ENCODE assay signal across 9 cellular contexts in the genomic region with DNA sequence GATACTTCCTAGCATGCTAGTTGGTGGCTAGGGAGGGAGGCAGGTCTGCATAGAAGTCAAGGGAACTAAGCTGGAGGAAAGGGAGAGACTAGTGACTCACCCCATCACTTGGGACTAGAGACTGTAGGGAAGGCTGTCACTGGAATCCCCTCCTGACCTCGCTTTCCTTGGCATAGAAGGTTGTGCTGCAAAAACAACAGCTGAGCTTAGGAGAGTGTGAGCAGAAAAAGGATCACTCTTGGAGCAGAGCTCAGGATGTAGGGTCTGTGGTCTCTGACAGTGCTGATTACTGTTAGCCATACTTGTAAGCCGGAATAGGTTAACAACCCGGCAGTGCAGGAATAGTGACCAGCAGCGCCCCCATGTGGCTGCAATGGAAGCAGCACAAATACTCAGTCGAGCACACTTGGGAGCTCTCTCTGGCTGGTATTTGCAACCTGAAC.
DNase-seq lines count a peak whose midpoint lies in the region; ATAC-seq and TF ChIP-seq lines count a peak whose summit lies in the region.
"Had no signal": no experiment of that assay in that cellular context is flagged by ENCODE, and none has a peak within 500 bp of the region (broad histone marks: within the 10 kb centered on the region; RNA-seq: fewer than 3 reads in every experiment).

No MANE protein-coding gene starts in this region.

- ATAC-seq in natural killer cell, result peak in 1 of 3 donors; percentile 32
- ATAC-seq in natural killer cell treated with Interleukin-12 subunit alpha and Interleukin-12 subunit beta and Interleukin-15 and Interleukin-18, amount 100 ng/mL, for 72 hours, result no peak
- ATAC-seq in GM21447 (IDR thresholded peaks at IDR 0.05; ENCODE audit: unreplicated experiment), result no peak
- ATAC-seq in HG03175 (IDR thresholded peaks at IDR 0.05; ENCODE audit: unreplicated experiment), result no peak

- peaks cover 14% of the 10 kb centered on the region for H3K36me3 Mint-ChIP-seq in natural killer cell
- H3K36me3 Mint-ChIP-seq in natural killer cell treated with Interleukin-12 subunit alpha and Interleukin-12 subunit beta and Interleukin-15 and Interleukin-18, amount 100 ng/mL, for 72 hours, result no peaks in the 10 kb centered on the region
- no peaks in the 10 kb centered on the region for H3K36me3 Mint-ChIP-seq in activated CD4-positive, alpha-beta T cell treated with anti-CD3 and anti-CD28 coated beads, Interleukin-2, amount 10 ng/mL, durations not matched to agents 24 days and 14 days (ENCODE audit: low read depth)

- TF ChIP-seq CTCF in natural killer cell (IDR thresholded peaks at IDR 0.05), result peak; percentile 41

- intact Hi-C loops in natural killer cell (cut with micrococcal nuclease), result no loop called here
- intact Hi-C loops in activated CD4-positive, alpha-beta T cell treated with anti-CD3 and anti-CD28 coated beads, Interleukin-2, amount 10 ng/mL, durations not matched to agents 24 days and 14 days (cut with micrococcal nuclease), result no loop called here

- no peak overlapping the region for H3K4me3 Mint-ChIP-seq in natural killer cell
- H3K4me3 Mint-ChIP-seq in natural killer cell treated with Interleukin-12 subunit alpha and Interleukin-12 subunit beta and Interleukin-15 and Interleukin-18, amount 100 ng/mL, for 72 hours, result no peak overlapping the region
- H3K4me3 Mint-ChIP-seq in activated CD4-positive, alpha-beta T cell treated with anti-CD3 and anti-CD28 coated beads, Interleukin-2, amount 10 ng/mL, durations not matched to agents 24 days and 14 days, result no peak overlapping the region
- H3K4me3 Mint-ChIP-seq: activated B cell treated with CpG ODN at 0.5 μM for 24 hours had no signal

- H3K27ac Mint-ChIP-seq in natural killer cell, result no peak overlapping the region
- no peak overlapping the region for H3K27ac Mint-ChIP-seq in natural killer cell treated with Interleukin-12 subunit alpha and Interleukin-12 subunit beta and Interleukin-15 and Interleukin-18, amount 100 ng/mL, for 72 hours
- H3K27ac Mint-ChIP-seq in activated CD4-positive, alpha-beta T cell treated with anti-CD3 and anti-CD28 coated beads, Interleukin-2, amount 10 ng/mL, durations not matched to agents 24 days and 14 days, result no peak overlapping the region
- H3K27ac Mint-ChIP-seq: activated B cell treated with CpG ODN at 0.5 μM for 24 hours had no signal

- H3K4me1 Mint-ChIP-seq in natural killer cell, result peaks cover 0 to 5% of the 10 kb centered on the region in 2 donors
- H3K4me1 Mint-ChIP-seq in natural killer cell treated with Interleukin-12 subunit alpha and Interleukin-12 subunit beta and Interleukin-15 and Interleukin-18, amount 100 ng/mL, for 72 hours (ENCODE audit: low read depth in 2 of 2), result peaks cover 5% of the 10 kb centered on the region in 2 donors
- H3K4me1 Mint-ChIP-seq in activated CD4-positive, alpha-beta T cell treated with anti-CD3 and anti-CD28 coated beads, Interleukin-2, amount 10 ng/mL, durations not matched to agents 24 days and 14 days, result no peaks in the 10 kb centered on the region
- H3K4me1 Mint-ChIP-seq: activated B cell treated with CpG ODN at 0.5 μM for 24 hours had no signal

- DNase-seq in natural killer cell (no peak), glomerular visceral epithelial cell (ENCODE audit: extremely low spot score) (peak; percentile 59), NCI-H187 (lab: John Stamatoyannopoulos, UW) (no peak), DMS153 treated with DMSO at 0.1 percent for 48 hours (lab: John Stamatoyannopoulos, UW; ENCODE audit: unreplicated experiment) (no peak)
- DNase-seq in natural killer cell treated with Interleukin-12 subunit alpha and Interleukin-12 subunit beta and Interleukin-15 and Interleukin-18, amount 100 ng/mL, for 72 hours (ENCODE audit: low spot score), result no peak
- DNase-seq in activated CD4-positive, alpha-beta T cell treated with anti-CD3 and anti-CD28 coated beads, Interleukin-2, amount 10 ng/mL, durations not matched to agents 24 days and 14 days, result peak; percentile 76
- DNase-seq: activated B cell treated with CpG ODN at 0.5 μM for 24 hours had no signal

- no peaks in the 10 kb centered on the region for H3K27me3 Mint-ChIP-seq in natural killer cell (ENCODE audit: low read depth in 2 of 2)
- no peaks in the 10 kb centered on the region for H3K27me3 Mint-ChIP-seq in natural killer cell treated with Interleukin-12 subunit alpha and Interleukin-12 subunit beta and Interleukin-15 and Interleukin-18, amount 100 ng/mL, for 72 hours
- peaks cover 5% of the 10 kb centered on the region for H3K27me3 Mint-ChIP-seq in activated CD4-positive, alpha-beta T cell treated with anti-CD3 and anti-CD28 coated beads, Interleukin-2, amount 10 ng/mL, durations not matched to agents 24 days and 14 days

- peaks cover 2 to 3% of the 10 kb centered on the region in 2 donors for H3K9me3 Mint-ChIP-seq in natural killer cell
- H3K9me3 Mint-ChIP-seq in natural killer cell treated with Interleukin-12 subunit alpha and Interleukin-12 subunit beta and Interleukin-15 and Interleukin-18, amount 100 ng/mL, for 72 hours, result no peaks in the 10 kb centered on the region
- peaks cover 8% of the 10 kb centered on the region for H3K9me3 Mint-ChIP-seq in activated CD4-positive, alpha-beta T cell treated with anti-CD3 and anti-CD28 coated beads, Interleukin-2, amount 10 ng/mL, durations not matched to agents 24 days and 14 days

Comparison
In these comparisons a context has a peak if more than half of its experiments do, and no peak if none do; other contexts are left out.
1. DNase-seq: peak in activated CD4-positive, alpha-beta T cell treated with anti-CD3 and anti-CD28 coated beads, Interleukin-2, amount 10 ng/mL, durations not matched to agents 24 days and 14 days (single experiment) and glomerular visceral epithelial cell (single experiment); none in natural killer cell (single experiment), natural killer cell treated with Interleukin-12 subunit alpha and Interleukin-12 subunit beta and Interleukin-15 and Interleukin-18, amount 100 ng/mL, for 72 hours (single experiment), NCI-H187 (0 of 2) and DMS153 treated with DMSO at 0.1 percent for 48 hours (single experiment).